In the genomic region with DNA sequence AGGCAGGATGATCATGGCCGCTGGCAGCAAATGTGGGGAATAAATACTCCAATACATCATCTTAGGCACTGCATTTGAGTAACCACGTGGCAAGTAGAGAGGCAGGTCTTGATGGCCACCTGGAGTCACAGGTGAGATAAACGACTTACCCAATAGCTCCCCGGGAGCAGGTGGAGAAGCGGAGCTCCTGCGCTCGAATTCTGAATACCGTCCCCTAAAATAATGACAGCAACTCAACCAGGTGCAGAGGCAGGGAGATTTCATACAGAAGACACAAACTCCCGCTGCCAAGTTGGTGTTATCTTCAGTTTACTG, we compare ENCODE assay signal across 2 cellular contexts.
TF ChIP-seq lines count a peak whose summit lies in the region.

No MANE protein-coding gene starts in this region.

TF ChIP-seq in liver, 16 proteins besides CTCF, POLR2A, EP300 and RAD21:
- TF ChIP-seq REST (IDR thresholded peaks at IDR 0.05) (no peak), RXRA (IDR thresholded peaks at IDR 0.05) (peak in 1 of 2 donors; percentile 4), EGR1 (IDR thresholded peaks at IDR 0.05; ENCODE audit: low read depth in 2 of 2) (no peak), HNF4A (conservative IDR thresholded peaks at IDR 0.05) (no peak), MAX (IDR thresholded peaks at IDR 0.05) (peak; percentile 66), ATF3 (IDR thresholded peaks at IDR 0.05) (no peak), SP1 (IDR thresholded peaks at IDR 0.05) (no peak), NR2F2 (IDR thresholded peaks at IDR 0.05) (no peak), YY1 (IDR thresholded peaks at IDR 0.05) (peak; percentile 48), TAF1 (conservative IDR thresholded peaks at IDR 0.05) (no peak)

TF ChIP-seq in HepG2, 621 proteins besides CTCF, POLR2A, EP300 and RAD21:
- TF ChIP-seq, protein P1, sequence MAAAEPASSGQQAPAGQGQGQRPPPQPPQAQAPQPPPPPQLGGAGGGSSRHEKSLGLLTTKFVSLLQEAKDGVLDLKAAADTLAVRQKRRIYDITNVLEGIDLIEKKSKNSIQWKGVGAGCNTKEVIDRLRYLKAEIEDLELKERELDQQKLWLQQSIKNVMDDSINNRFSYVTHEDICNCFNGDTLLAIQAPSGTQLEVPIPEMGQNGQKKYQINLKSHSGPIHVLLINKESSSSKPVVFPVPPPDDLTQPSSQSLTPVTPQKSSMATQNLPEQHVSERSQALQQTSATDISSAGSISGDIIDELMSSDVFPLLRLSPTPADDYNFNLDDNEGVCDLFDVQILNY (CRISPR knock-in tag; conservative IDR thresholded peaks at IDR 0.05), result no peak
- TF ChIP-seq ZNF224 (CRISPR knock-in tag; IDR thresholded peaks at IDR 0.05) (no peak), THAP9 (CRISPR knock-in tag; IDR thresholded peaks at IDR 0.05; ENCODE audit: borderline replicate concordance) (no peak), ZNF768 (CRISPR knock-in tag; IDR thresholded peaks at IDR 0.05) (no peak), SMAD9 (CRISPR knock-in tag; IDR thresholded peaks at IDR 0.05) (no peak), ARNT2 (CRISPR knock-in tag; IDR thresholded peaks at IDR 0.05; ENCODE audit: low read depth) (no peak), ZSCAN9 (CRISPR knock-in tag; IDR thresholded peaks at IDR 0.05; ENCODE audit: borderline replicate concordance) (no peak), KLF13 (CRISPR knock-in tag; IDR thresholded peaks at IDR 0.05) (no peak), ZNF879 (CRISPR knock-in tag; IDR thresholded peaks at IDR 0.05) (no peak), FOXC1 (CRISPR knock-in tag; IDR thresholded peaks at IDR 0.05; ENCODE audit: borderline replicate concordance) (no peak), SIX1 (CRISPR knock-in tag; IDR thresholded peaks at IDR 0.05; ENCODE audit: borderline replicate concordance) (no peak)
- TF ChIP-seq, protein P2, sequence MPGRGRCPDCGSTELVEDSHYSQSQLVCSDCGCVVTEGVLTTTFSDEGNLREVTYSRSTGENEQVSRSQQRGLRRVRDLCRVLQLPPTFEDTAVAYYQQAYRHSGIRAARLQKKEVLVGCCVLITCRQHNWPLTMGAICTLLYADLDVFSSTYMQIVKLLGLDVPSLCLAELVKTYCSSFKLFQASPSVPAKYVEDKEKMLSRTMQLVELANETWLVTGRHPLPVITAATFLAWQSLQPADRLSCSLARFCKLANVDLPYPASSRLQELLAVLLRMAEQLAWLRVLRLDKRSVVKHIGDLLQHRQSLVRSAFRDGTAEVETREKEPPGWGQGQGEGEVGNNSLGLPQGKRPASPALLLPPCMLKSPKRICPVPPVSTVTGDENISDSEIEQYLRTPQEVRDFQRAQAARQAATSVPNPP (CRISPR knock-in tag; IDR thresholded peaks at IDR 0.05), result no peak
TF ChIP-seq in HepG2: peak in this region for 0.
